In genomic region chr5:5838493-5838892, GRCh38 we compare ENCODE assay signal across 1 cellular context.
TF ChIP-seq lines count a peak whose summit lies in the region.

No MANE protein-coding gene starts in this region.

TF ChIP-seq in K562, 482 proteins besides CTCF, POLR2A, EP300 and RAD21 (continued from another document):
- TF ChIP-seq ZNF77 (CRISPR knock-in tag; IDR thresholded peaks at IDR 0.05) (no peak), FOXJ2 (tag; IDR thresholded peaks at IDR 0.05) (no peak), ARNT (IDR thresholded peaks at IDR 0.05) (no peak), BDP1 (IDR thresholded peaks at IDR 0.05; ENCODE audit: insufficient read depth, insufficient read length) (no peak), RERE (CRISPR knock-in tag; IDR thresholded peaks at IDR 0.05; ENCODE audit: borderline replicate concordance) (no peak), NFE2L1 (tag; IDR thresholded peaks at IDR 0.05; ENCODE audit: borderline replicate concordance, low read depth) (peak; percentile 57), SMARCC2 (IDR thresholded peaks at IDR 0.05; ENCODE audit: low read depth) (no peak), RBM25 (IDR thresholded peaks at IDR 0.05; ENCODE audit: low read depth, low read length, severe bottlenecking) (no peak), MEF2A (IDR thresholded peaks at IDR 0.05; ENCODE audit: control insufficient read depth, low read depth, low read length) (no peak), C11orf30 (IDR thresholded peaks at IDR 0.05; ENCODE audit: low read depth) (peak; percentile 65), FOXA1 (IDR thresholded peaks at IDR 0.05; ENCODE audit: borderline replicate concordance) (no peak), ZNF277 (CRISPR knock-in tag; IDR thresholded peaks at IDR 0.05; ENCODE audit: borderline replicate concordance) (no peak)
